Comparison of ENCODE assay signal across 10 cellular contexts in the genomic region with DNA sequence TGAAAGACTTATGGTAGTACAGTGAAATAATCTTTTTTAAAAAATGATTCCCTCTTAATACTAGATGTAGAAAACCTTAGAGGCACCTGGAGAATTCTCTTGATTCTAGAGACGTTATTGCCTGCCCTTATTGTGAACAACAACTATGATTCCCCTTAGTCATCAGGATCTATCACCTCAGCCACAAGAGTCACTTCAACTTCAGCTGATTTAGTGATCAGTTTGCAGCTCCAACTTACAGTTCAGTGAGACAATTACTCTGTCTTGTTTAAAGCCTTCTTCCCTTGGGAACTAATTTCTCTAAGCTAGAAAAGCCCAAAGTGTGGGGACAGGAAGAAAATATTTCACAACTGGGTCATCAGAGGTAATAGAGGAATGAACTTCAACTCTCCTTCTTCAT.
DNase-seq lines count a peak whose midpoint lies in the region; ATAC-seq and TF ChIP-seq lines count a peak whose summit lies in the region.
"Had no signal": no experiment of that assay in that cellular context is flagged by ENCODE, and none has a peak within 500 bp of the region (broad histone marks: within the 10 kb centered on the region; RNA-seq: fewer than 3 reads in every experiment).

No MANE protein-coding gene starts in this region.

- H3K27me3 ChIP-seq in ACC112 (ENCODE audit: insufficient read depth, low read length) = no peaks in the 10 kb centered on the region
- H3K27me3 ChIP-seq in GM23248 (replicated peaks; ENCODE audit: insufficient read depth) = no peaks in the 10 kb centered on the region
- H3K27me3 ChIP-seq in endodermal cell (ENCODE audit: control insufficient read depth, insufficient read depth, low read length, poor library complexity, severe bottlenecking) = no peaks in the 10 kb centered on the region

- H3K9ac ChIP-seq in GM23248 (no peak overlapping the region), endodermal cell (ENCODE audit: extremely low read depth, low read length, poor library complexity, severe bottlenecking) (no peak overlapping the region)
- H3K9ac ChIP-seq: SK-N-SH had no signal

- H3K4me1 ChIP-seq in ACC112 (ENCODE audit: control insufficient read depth, insufficient read depth, low read length, unreplicated experiment) = peaks cover 3% of the 10 kb centered on the region
- no peaks in the 10 kb centered on the region for H3K4me1 ChIP-seq in GM23248 (ENCODE audit: insufficient read depth)
- no peaks in the 10 kb centered on the region for H3K4me1 ChIP-seq in endodermal cell (ENCODE audit: control insufficient read depth, insufficient read depth, low read length)

- H3K9me3 ChIP-seq in GM23248 (ENCODE audit: low read depth) (no peaks in the 10 kb centered on the region), endodermal cell (ENCODE audit: control insufficient read depth, low read length) (no peaks in the 10 kb centered on the region)
- H3K9me3 ChIP-seq: SK-N-SH had no signal

- H3K27ac Mint-ChIP-seq in activated naive CD8-positive, alpha-beta T cell = peak overlapping the region; percentile 1
- no peak overlapping the region for H3K27ac Mint-ChIP-seq in endodermal cell

- 6 to 7% methylated on average over 1 of the region's 1 CpG for WGBS in GM23248 (ENCODE audit: low coverage in 1 of 2, low lambda C conversion rate in 2 of 2, missing lambda C conversion rate in 2 of 2), 2 experiments
- 86 to 92% methylated on average over 1 of the region's 1 CpG for WGBS in endodermal cell (ENCODE audit: insufficient coverage in 1 of 2, insufficient read length in 1 of 2), 2 experiments

- DNase-seq in T-helper 9 cell (no peak), GM23248 (no peak), endodermal cell (no peak), GM03348 (ENCODE audit: low spot score) (no peak)
- DNase-seq: posterior cingulate gyrus, SK-N-SH had no signal

- H4K20me1 ChIP-seq in GM23248 (ENCODE audit: insufficient read depth) = no peaks in the 10 kb centered on the region

- ATAC-seq in GM18520 (IDR thresholded peaks at IDR 0.05; ENCODE audit: unreplicated experiment) (peak; percentile 32), HG03175 (IDR thresholded peaks at IDR 0.05; ENCODE audit: unreplicated experiment) (peak; percentile 29)

- H3K36me3 ChIP-seq in ACC112 (ENCODE audit: insufficient read depth, low read length) (no peaks in the 10 kb centered on the region), GM23248 (ENCODE audit: low read depth) (no peaks in the 10 kb centered on the region), endodermal cell (ENCODE audit: control insufficient read depth, insufficient read depth, low read length) (no peaks in the 10 kb centered on the region)

- no peaks in the 10 kb centered on the region for H3K9me3 Mint-ChIP-seq in activated naive CD8-positive, alpha-beta T cell (ENCODE audit: low read depth)
- no peaks in the 10 kb centered on the region for H3K9me3 Mint-ChIP-seq in endodermal cell

- H3K4me2 ChIP-seq in GM23248 (ENCODE audit: unreplicated experiment) = no peak overlapping the region

- no peak for TF ChIP-seq CTCF in endodermal cell (conservative IDR thresholded peaks at IDR 0.05)

- no peaks in the 10 kb centered on the region for H3K27me3 Mint-ChIP-seq in activated naive CD8-positive, alpha-beta T cell
- H3K27me3 Mint-ChIP-seq in endodermal cell (ENCODE audit: insufficient read depth) = no peaks in the 10 kb centered on the region

- H3K27ac ChIP-seq in ACC112 (ENCODE audit: low read depth, low read length) (no peak overlapping the region), GM23248 (no peak overlapping the region), endodermal cell (ENCODE audit: low read depth, low read length) (no peak overlapping the region)

- H3K4me3 ChIP-seq in ACC112 (ENCODE audit: low read depth, low read length) (no peak overlapping the region), GM23248 (no peak overlapping the region), endodermal cell (ENCODE audit: low read length) (no peak overlapping the region)

- H3K36me3 Mint-ChIP-seq in activated naive CD8-positive, alpha-beta T cell = no peaks in the 10 kb centered on the region
- H3K36me3 Mint-ChIP-seq in endodermal cell (ENCODE audit: low read depth) = no peaks in the 10 kb centered on the region

- H2AFZ ChIP-seq in ACC112 (ENCODE audit: low read length, unreplicated experiment) = peak overlapping the region; percentile 75
- no peak overlapping the region for H2AFZ ChIP-seq in GM23248

- peaks cover 29% of the 10 kb centered on the region for H3K4me1 Mint-ChIP-seq in activated naive CD8-positive, alpha-beta T cell (ENCODE audit: low read depth)
- H3K4me1 Mint-ChIP-seq in endodermal cell = no peaks in the 10 kb centered on the region

- H3K9me2 ChIP-seq in GM23248 (ENCODE audit: insufficient read depth) = no peaks in the 10 kb centered on the region
- H3K9me2 ChIP-seq: SK-N-SH had no signal

- H3K79me2 ChIP-seq in ACC112 (ENCODE audit: control insufficient read depth, insufficient read depth, low read length, unreplicated experiment) (no peaks in the 10 kb centered on the region), GM23248 (ENCODE audit: insufficient read depth) (no peaks in the 10 kb centered on the region)

- in situ Hi-C loops in GM23248 (cut with MboI) = no loop called here

- no peaks in the 10 kb centered on the region for H3F3A ChIP-seq in GM23248 (ENCODE audit: insufficient read depth)

- peak overlapping the region; percentile 73 for H3K4me3 Mint-ChIP-seq in activated naive CD8-positive, alpha-beta T cell
- H3K4me3 Mint-ChIP-seq in endodermal cell = no peak overlapping the region
